Comparison of ENCODE assay signal across 8 cellular contexts in the genomic region with DNA sequence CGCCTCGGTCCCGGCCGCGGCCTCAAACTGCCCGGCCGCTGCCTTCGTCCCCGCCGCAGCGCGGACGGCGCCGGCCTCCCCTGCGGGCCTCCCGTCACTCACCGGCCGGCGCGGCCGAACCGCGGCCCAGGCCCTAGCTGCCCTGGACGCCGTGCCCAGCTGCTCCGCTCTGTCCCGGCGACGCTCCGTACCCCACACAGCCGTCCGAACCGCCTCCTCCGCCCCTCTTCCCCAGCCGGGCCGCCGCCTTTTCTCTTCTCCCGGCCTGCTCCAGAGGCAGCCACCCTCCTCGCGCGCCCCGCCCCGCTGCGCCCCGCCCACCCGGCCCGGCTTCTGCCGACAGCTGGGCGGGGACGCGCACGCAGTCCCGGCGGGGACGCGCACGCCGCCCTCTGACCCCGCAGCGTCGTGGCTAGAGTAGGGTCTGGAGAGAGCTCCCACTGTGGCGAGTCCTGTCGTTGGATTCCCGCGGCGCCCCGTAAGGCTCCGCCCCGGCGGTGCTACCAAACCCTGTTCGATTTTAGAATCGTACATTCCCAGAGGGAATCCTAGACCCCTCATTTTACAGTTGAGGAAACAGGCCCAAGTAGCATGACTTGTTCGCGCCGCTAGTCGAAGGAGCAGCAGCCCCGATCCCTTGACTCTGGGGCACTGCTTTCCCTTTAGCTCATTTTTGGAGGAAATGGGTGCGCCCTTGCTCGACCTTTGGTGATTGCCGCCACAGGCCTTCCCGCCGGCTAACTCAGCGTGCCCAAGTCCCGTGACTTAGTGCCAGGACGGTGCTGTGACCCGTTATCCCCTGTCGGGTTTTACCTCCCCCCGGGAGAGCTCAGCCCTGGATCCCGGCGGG. TPM values are rescaled to one million over a fixed set of nuclear protein-coding genes. Genes with fewer than 3 reads are reported as not detected.
A peak's percentile ranks its signal among the peaks of the same experiment; 100 is the strongest.
DNase-seq lines count a peak whose midpoint lies in the region; ATAC-seq and TF ChIP-seq lines count a peak whose summit lies in the region.

A gene with protein sequence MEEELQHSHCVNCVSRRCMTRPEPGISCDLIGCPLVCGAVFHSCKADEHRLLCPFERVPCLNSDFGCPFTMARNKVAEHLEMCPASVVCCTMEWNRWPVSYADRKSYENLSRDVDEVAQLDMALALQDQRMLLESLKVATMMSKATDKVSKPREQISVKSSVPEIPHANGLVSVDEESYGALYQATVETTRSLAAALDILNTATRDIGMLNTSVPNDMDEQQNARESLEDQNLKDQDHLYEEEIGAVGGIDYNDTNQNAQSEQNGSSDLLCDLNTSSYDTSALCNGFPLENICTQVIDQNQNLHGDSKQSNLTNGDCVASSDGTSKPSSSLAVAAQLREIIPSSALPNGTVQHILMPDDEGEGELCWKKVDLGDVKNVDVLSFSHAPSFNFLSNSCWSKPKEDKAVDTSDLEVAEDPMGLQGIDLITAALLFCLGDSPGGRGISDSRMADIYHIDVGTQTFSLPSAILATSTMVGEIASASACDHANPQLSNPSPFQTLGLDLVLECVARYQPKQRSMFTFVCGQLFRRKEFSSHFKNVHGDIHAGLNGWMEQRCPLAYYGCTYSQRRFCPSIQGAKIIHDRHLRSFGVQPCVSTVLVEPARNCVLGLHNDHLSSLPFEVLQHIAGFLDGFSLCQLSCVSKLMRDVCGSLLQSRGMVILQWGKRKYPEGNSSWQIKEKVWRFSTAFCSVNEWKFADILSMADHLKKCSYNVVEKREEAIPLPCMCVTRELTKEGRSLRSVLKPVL (minus strand): TSS at position 295 of the 850 bp plus-strand sequence. CDS start 8,390 bp downstream, outside the sequence.

- peak; percentile 60 for DNase-seq in GM12864 (ENCODE audit: low read depth)
- peak; percentile 77 for DNase-seq in NCI-H1048 (lab: John Stamatoyannopoulos, UW)
- peak; percentile 84 for DNase-seq in SKM-1 treated with dmso at 0.1 percent for 144 hours (lab: John Stamatoyannopoulos, UW; ENCODE audit: unreplicated experiment)
- peak; percentile 65 for DNase-seq in activated naive CD8-positive, alpha-beta T cell treated with anti-CD3 and anti-CD28 coated beads, Interleukin-2, amount 50 U/mL, for 16 hours (ENCODE audit: low read depth, low spot score)
- peak; percentile 90 to 94 for DNase-seq in cardiac muscle cell (ENCODE audit: low read depth in 1 of 2, low spot score in 1 of 2)
- DNase-seq in pons (ENCODE audit: low spot score) = peak; percentile 88
- DNase-seq in type B pancreatic cell (ENCODE audit: extremely low spot score, unreplicated experiment) = peak; percentile 93

- H3K27ac Mint-ChIP-seq in type B pancreatic cell = peak within 1 kb of the TSS; percentile 94

- H3K9me3 ChIP-seq in cardiac muscle cell (ENCODE audit: low read depth) = no peaks in the 10 kb centered on the region

- H3K4me3 ChIP-seq in GM12864 (ENCODE audit: low read depth, low read length) = peak within 1 kb of the TSS; percentile 98
- peak within 1 kb of the TSS; percentile 67 for H3K4me3 ChIP-seq in cardiac muscle cell

- H3K4me1 ChIP-seq in cardiac muscle cell (ENCODE audit: low read depth) = peaks cover 24% of the 10 kb centered on the region

- TF ChIP-seq CTCF in GM12864 (IDR thresholded peaks at IDR 0.05; ENCODE audit: low read depth, low read length, missing control alignments) (peak; percentile 29), cardiac muscle cell (IDR thresholded peaks at IDR 0.05; ENCODE audit: low read depth, low read length) (peak; percentile 9), type B pancreatic cell (conservative IDR thresholded peaks at IDR 0.05) (peak; percentile 53)

- H3K27me3 ChIP-seq in cardiac muscle cell = no peaks in the 10 kb centered on the region

- peak within 1 kb of the TSS; percentile 95 for H3K4me3 Mint-ChIP-seq in type B pancreatic cell

- no peaks in the 10 kb centered on the region for H3K36me3 ChIP-seq in cardiac muscle cell

- H3K4me1 Mint-ChIP-seq in type B pancreatic cell (ENCODE audit: unreplicated experiment) = peaks cover 21% of the 10 kb centered on the region

- ATAC-seq in HG02588 (IDR thresholded peaks at IDR 0.05; ENCODE audit: unreplicated experiment) = peak; percentile 80

- H3K27me3 Mint-ChIP-seq in type B pancreatic cell = no peaks in the 10 kb centered on the region

- H3K9me3 Mint-ChIP-seq in type B pancreatic cell = no peaks in the 10 kb centered on the region

- H3K27ac ChIP-seq in cardiac muscle cell = peak within 1 kb of the TSS; percentile 96

- no peaks in the 10 kb centered on the region for H3K36me3 Mint-ChIP-seq in type B pancreatic cell

RNA-seq across cellular contexts. Expression of the gene that starts here (rescaled TPM):
- 5.9 and 9.0 TPM in 2 replicates for total RNA-seq in cardiac muscle cell
- 6.1 and 12.3 TPM in 2 replicates for polyA plus RNA-seq in cardiac muscle cell
- total RNA-seq in type B pancreatic cell (ENCODE audit: low replicate concordance) = 8.3 and 11.6 TPM in 2 replicates

Comparison
In these comparisons a context has a peak if more than half of its experiments do, and no peak if none do; other contexts are left out.
1. Peak in every context shown above with its lines: DNase-seq, ATAC-seq, H3K4me3 ChIP-seq and H3K27ac ChIP-seq.